1 cellular context compared by ENCODE assay signal in the genomic region with DNA sequence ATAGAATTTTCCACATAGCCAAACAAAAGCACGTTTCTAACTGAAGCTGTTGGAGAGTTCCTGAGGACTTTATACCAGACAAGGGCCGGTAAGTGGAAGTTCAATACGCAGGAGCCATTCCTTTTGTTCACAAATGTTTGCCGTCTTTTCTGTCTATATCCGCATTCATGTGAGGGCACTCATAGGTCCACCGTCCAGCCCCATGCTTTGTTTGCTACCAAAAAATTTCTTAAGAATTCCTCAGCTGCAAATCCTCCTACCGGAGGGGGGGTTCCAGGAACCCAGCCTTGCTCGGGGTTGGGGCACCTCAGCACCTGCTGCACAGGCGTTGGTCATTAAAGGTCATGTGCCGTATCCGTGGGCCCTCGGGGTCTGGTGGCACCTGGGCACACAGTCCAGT.
TF ChIP-seq lines count a peak whose summit lies in the region.

No MANE protein-coding gene starts in this region.

TF ChIP-seq in GM23338, 12 proteins besides CTCF, POLR2A, EP300 and RAD21:
- TF ChIP-seq ZNF114 (CRISPR knock-in tag; IDR thresholded peaks at IDR 0.05) (no peak), EZH2phosphoT487 (IDR thresholded peaks at IDR 0.05; ENCODE audit: unreplicated experiment) (no peak), POLR2AphosphoS5 (IDR thresholded peaks at IDR 0.05; ENCODE audit: low read depth) (no peak), ZNF331 (CRISPR knock-in tag; IDR thresholded peaks at IDR 0.05; ENCODE audit: low read depth) (no peak), NANOG (IDR thresholded peaks at IDR 0.05; ENCODE audit: borderline replicate concordance) (no peak), JUNB (IDR thresholded peaks at IDR 0.05; ENCODE audit: unreplicated experiment) (no peak), EZH2 (IDR thresholded peaks at IDR 0.05; ENCODE audit: low read depth, unreplicated experiment) (no peak), CREB1 (CRISPR knock-in tag; IDR thresholded peaks at IDR 0.05; ENCODE audit: low read depth) (no peak), STAT1 (IDR thresholded peaks at IDR 0.05; ENCODE audit: unreplicated experiment) (no peak)
- TF ChIP-seq, protein P1, sequence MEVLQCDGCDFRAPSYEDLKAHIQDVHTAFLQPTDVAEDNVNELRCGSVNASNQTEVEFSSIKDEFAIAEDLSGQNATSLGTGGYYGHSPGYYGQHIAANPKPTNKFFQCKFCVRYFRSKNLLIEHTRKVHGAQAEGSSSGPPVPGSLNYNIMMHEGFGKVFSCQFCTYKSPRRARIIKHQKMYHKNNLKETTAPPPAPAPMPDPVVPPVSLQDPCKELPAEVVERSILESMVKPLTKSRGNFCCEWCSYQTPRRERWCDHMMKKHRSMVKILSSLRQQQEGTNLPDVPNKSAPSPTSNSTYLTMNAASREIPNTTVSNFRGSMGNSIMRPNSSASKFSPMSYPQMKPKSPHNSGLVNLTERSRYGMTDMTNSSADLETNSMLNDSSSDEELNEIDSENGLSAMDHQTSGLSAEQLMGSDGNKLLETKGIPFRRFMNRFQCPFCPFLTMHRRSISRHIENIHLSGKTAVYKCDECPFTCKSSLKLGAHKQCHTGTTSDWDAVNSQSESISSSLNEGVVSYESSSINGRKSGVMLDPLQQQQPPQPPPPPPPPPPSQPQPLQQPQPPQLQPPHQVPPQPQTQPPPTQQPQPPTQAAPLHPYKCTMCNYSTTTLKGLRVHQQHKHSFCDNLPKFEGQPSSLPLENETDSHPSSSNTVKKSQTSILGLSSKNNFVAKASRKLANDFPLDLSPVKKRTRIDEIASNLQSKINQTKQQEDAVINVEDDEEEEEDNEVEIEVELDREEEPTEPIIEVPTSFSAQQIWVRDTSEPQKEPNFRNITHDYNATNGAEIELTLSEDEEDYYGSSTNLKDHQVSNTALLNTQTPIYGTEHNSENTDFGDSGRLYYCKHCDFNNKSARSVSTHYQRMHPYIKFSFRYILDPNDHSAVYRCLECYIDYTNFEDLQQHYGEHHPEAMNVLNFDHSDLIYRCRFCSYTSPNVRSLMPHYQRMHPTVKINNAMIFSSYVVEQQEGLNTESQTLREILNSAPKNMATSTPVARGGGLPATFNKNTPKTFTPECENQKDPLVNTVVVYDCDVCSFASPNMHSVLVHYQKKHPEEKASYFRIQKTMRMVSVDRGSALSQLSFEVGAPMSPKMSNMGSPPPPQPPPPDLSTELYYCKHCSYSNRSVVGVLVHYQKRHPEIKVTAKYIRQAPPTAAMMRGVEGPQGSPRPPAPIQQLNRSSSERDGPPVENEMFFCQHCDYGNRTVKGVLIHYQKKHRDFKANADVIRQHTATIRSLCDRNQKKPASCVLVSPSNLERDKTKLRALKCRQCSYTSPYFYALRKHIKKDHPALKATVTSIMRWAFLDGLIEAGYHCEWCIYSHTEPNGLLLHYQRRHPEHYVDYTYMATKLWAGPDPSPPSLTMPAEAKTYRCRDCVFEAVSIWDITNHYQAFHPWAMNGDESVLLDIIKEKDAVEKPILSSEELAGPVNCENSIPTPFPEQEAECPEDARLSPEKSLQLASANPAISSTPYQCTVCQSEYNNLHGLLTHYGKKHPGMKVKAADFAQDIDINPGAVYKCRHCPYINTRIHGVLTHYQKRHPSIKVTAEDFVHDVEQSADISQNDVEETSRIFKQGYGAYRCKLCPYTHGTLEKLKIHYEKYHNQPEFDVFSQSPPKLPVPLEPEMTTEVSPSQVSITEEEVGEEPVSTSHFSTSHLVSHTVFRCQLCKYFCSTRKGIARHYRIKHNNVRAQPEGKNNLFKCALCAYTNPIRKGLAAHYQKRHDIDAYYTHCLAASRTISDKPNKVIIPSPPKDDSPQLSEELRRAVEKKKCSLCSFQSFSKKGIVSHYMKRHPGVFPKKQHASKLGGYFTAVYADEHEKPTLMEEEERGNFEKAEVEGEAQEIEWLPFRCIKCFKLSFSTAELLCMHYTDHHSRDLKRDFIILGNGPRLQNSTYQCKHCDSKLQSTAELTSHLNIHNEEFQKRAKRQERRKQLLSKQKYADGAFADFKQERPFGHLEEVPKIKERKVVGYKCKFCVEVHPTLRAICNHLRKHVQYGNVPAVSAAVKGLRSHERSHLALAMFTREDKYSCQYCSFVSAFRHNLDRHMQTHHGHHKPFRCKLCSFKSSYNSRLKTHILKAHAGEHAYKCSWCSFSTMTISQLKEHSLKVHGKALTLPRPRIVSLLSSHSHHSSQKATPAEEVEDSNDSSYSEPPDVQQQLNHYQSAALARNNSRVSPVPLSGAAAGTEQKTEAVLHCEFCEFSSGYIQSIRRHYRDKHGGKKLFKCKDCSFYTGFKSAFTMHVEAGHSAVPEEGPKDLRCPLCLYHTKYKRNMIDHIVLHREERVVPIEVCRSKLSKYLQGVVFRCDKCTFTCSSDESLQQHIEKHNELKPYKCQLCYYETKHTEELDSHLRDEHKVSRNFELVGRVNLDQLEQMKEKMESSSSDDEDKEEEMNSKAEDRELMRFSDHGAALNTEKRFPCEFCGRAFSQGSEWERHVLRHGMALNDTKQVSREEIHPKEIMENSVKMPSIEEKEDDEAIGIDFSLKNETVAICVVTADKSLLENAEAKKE (CRISPR knock-in tag; IDR thresholded peaks at IDR 0.05): no peak
- TF ChIP-seq, protein P2, sequence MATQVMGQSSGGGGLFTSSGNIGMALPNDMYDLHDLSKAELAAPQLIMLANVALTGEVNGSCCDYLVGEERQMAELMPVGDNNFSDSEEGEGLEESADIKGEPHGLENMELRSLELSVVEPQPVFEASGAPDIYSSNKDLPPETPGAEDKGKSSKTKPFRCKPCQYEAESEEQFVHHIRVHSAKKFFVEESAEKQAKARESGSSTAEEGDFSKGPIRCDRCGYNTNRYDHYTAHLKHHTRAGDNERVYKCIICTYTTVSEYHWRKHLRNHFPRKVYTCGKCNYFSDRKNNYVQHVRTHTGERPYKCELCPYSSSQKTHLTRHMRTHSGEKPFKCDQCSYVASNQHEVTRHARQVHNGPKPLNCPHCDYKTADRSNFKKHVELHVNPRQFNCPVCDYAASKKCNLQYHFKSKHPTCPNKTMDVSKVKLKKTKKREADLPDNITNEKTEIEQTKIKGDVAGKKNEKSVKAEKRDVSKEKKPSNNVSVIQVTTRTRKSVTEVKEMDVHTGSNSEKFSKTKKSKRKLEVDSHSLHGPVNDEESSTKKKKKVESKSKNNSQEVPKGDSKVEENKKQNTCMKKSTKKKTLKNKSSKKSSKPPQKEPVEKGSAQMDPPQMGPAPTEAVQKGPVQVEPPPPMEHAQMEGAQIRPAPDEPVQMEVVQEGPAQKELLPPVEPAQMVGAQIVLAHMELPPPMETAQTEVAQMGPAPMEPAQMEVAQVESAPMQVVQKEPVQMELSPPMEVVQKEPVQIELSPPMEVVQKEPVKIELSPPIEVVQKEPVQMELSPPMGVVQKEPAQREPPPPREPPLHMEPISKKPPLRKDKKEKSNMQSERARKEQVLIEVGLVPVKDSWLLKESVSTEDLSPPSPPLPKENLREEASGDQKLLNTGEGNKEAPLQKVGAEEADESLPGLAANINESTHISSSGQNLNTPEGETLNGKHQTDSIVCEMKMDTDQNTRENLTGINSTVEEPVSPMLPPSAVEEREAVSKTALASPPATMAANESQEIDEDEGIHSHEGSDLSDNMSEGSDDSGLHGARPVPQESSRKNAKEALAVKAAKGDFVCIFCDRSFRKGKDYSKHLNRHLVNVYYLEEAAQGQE (IDR thresholded peaks at IDR 0.05; ENCODE audit: unreplicated experiment): no peak
- TF ChIP-seq, protein P3, sequence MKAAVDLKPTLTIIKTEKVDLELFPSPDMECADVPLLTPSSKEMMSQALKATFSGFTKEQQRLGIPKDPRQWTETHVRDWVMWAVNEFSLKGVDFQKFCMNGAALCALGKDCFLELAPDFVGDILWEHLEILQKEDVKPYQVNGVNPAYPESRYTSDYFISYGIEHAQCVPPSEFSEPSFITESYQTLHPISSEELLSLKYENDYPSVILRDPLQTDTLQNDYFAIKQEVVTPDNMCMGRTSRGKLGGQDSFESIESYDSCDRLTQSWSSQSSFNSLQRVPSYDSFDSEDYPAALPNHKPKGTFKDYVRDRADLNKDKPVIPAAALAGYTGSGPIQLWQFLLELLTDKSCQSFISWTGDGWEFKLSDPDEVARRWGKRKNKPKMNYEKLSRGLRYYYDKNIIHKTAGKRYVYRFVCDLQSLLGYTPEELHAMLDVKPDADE (IDR thresholded peaks at IDR 0.05): no peak
